1 cellular context compared by ENCODE assay signal in genomic region chr4:184472540-184473264, GRCh38.
TF ChIP-seq lines count a peak whose summit lies in the region.

No MANE protein-coding gene starts in this region.

TF ChIP-seq in HepG2, 621 proteins besides CTCF, POLR2A, EP300 and RAD21 (continued from another document and continues in another):
- TF ChIP-seq, protein P1, sequence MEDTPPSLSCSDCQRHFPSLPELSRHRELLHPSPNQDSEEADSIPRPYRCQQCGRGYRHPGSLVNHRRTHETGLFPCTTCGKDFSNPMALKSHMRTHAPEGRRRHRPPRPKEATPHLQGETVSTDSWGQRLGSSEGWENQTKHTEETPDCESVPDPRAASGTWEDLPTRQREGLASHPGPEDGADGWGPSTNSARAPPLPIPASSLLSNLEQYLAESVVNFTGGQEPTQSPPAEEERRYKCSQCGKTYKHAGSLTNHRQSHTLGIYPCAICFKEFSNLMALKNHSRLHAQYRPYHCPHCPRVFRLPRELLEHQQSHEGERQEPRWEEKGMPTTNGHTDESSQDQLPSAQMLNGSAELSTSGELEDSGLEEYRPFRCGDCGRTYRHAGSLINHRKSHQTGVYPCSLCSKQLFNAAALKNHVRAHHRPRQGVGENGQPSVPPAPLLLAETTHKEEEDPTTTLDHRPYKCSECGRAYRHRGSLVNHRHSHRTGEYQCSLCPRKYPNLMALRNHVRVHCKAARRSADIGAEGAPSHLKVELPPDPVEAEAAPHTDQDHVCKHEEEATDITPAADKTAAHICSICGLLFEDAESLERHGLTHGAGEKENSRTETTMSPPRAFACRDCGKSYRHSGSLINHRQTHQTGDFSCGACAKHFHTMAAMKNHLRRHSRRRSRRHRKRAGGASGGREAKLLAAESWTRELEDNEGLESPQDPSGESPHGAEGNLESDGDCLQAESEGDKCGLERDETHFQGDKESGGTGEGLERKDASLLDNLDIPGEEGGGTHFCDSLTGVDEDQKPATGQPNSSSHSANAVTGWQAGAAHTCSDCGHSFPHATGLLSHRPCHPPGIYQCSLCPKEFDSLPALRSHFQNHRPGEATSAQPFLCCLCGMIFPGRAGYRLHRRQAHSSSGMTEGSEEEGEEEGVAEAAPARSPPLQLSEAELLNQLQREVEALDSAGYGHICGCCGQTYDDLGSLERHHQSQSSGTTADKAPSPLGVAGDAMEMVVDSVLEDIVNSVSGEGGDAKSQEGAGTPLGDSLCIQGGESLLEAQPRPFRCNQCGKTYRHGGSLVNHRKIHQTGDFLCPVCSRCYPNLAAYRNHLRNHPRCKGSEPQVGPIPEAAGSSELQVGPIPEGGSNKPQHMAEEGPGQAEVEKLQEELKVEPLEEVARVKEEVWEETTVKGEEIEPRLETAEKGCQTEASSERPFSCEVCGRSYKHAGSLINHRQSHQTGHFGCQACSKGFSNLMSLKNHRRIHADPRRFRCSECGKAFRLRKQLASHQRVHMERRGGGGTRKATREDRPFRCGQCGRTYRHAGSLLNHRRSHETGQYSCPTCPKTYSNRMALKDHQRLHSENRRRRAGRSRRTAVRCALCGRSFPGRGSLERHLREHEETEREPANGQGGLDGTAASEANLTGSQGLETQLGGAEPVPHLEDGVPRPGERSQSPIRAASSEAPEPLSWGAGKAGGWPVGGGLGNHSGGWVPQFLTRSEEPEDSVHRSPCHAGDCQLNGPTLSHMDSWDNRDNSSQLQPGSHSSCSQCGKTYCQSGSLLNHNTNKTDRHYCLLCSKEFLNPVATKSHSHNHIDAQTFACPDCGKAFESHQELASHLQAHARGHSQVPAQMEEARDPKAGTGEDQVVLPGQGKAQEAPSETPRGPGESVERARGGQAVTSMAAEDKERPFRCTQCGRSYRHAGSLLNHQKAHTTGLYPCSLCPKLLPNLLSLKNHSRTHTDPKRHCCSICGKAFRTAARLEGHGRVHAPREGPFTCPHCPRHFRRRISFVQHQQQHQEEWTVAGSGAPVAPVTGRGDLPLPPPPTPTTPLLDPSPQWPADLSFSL (CRISPR knock-in tag; IDR thresholded peaks at IDR 0.05) = no peak
- TF ChIP-seq MAX (IDR thresholded peaks at IDR 0.05) = peak; percentile 49
- peak; percentile 39; the same call in 1 of the 2 replicates for TF ChIP-seq IRF2 (CRISPR knock-in tag; IDR thresholded peaks at IDR 0.05)
- TF ChIP-seq TAF15 (IDR thresholded peaks at IDR 0.05; ENCODE audit: low read depth, low read length, poor library complexity, severe bottlenecking) = no peak
- TF ChIP-seq BATF2 (CRISPR knock-in tag; IDR thresholded peaks at IDR 0.05) = no peak
- TF ChIP-seq BORCS8-MEF2B (CRISPR knock-in tag; IDR thresholded peaks at IDR 0.05) = peak; percentile 84; the same call in 1 of the 2 replicates
- TF ChIP-seq, protein P2, sequence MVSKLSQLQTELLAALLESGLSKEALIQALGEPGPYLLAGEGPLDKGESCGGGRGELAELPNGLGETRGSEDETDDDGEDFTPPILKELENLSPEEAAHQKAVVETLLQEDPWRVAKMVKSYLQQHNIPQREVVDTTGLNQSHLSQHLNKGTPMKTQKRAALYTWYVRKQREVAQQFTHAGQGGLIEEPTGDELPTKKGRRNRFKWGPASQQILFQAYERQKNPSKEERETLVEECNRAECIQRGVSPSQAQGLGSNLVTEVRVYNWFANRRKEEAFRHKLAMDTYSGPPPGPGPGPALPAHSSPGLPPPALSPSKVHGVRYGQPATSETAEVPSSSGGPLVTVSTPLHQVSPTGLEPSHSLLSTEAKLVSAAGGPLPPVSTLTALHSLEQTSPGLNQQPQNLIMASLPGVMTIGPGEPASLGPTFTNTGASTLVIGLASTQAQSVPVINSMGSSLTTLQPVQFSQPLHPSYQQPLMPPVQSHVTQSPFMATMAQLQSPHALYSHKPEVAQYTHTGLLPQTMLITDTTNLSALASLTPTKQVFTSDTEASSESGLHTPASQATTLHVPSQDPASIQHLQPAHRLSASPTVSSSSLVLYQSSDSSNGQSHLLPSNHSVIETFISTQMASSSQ (IDR thresholded peaks at IDR 0.05; ENCODE audit: low read depth) = no peak
- TF ChIP-seq, protein P2 (CRISPR knock-in tag; IDR thresholded peaks at IDR 0.05; ENCODE audit: borderline replicate concordance) = no peak
- no peak for TF ChIP-seq SMAD3 (CRISPR knock-in tag; IDR thresholded peaks at IDR 0.05)
- TF ChIP-seq, protein P3, sequence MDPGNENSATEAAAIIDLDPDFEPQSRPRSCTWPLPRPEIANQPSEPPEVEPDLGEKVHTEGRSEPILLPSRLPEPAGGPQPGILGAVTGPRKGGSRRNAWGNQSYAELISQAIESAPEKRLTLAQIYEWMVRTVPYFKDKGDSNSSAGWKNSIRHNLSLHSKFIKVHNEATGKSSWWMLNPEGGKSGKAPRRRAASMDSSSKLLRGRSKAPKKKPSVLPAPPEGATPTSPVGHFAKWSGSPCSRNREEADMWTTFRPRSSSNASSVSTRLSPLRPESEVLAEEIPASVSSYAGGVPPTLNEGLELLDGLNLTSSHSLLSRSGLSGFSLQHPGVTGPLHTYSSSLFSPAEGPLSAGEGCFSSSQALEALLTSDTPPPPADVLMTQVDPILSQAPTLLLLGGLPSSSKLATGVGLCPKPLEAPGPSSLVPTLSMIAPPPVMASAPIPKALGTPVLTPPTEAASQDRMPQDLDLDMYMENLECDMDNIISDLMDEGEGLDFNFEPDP (CRISPR knock-in tag; conservative IDR thresholded peaks at IDR 0.05) = no peak
- peak; percentile 34; the same call in 1 of the 2 replicates for TF ChIP-seq ZNF556 (CRISPR knock-in tag; IDR thresholded peaks at IDR 0.05; ENCODE audit: borderline replicate concordance)
- TF ChIP-seq ZHX1 (CRISPR knock-in tag; IDR thresholded peaks at IDR 0.05; ENCODE audit: low read depth) = peak; percentile 71
- TF ChIP-seq ZNF431 (CRISPR knock-in tag; IDR thresholded peaks at IDR 0.05; ENCODE audit: borderline replicate concordance, low read depth) = peak; percentile 40; the same call in 1 of the 2 replicates
- 0 out of 2 replicates have a peak, but pooled peaks have one; percentile 46 for TF ChIP-seq ZNF670 (CRISPR knock-in tag; IDR thresholded peaks at IDR 0.05; ENCODE audit: borderline replicate concordance)
- TF ChIP-seq ZNF180 (CRISPR knock-in tag; IDR thresholded peaks at IDR 0.05; ENCODE audit: borderline replicate concordance, low read depth) = no peak
- TF ChIP-seq PATZ1 (CRISPR knock-in tag; IDR thresholded peaks at IDR 0.05) = peak; percentile 96
- TF ChIP-seq GATAD2A (CRISPR knock-in tag; IDR thresholded peaks at IDR 0.05) = no peak; the same call in 1 of the 2 replicates
- TF ChIP-seq, protein P4, sequence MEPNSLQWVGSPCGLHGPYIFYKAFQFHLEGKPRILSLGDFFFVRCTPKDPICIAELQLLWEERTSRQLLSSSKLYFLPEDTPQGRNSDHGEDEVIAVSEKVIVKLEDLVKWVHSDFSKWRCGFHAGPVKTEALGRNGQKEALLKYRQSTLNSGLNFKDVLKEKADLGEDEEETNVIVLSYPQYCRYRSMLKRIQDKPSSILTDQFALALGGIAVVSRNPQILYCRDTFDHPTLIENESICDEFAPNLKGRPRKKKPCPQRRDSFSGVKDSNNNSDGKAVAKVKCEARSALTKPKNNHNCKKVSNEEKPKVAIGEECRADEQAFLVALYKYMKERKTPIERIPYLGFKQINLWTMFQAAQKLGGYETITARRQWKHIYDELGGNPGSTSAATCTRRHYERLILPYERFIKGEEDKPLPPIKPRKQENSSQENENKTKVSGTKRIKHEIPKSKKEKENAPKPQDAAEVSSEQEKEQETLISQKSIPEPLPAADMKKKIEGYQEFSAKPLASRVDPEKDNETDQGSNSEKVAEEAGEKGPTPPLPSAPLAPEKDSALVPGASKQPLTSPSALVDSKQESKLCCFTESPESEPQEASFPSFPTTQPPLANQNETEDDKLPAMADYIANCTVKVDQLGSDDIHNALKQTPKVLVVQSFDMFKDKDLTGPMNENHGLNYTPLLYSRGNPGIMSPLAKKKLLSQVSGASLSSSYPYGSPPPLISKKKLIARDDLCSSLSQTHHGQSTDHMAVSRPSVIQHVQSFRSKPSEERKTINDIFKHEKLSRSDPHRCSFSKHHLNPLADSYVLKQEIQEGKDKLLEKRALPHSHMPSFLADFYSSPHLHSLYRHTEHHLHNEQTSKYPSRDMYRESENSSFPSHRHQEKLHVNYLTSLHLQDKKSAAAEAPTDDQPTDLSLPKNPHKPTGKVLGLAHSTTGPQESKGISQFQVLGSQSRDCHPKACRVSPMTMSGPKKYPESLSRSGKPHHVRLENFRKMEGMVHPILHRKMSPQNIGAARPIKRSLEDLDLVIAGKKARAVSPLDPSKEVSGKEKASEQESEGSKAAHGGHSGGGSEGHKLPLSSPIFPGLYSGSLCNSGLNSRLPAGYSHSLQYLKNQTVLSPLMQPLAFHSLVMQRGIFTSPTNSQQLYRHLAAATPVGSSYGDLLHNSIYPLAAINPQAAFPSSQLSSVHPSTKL (CRISPR knock-in tag; IDR thresholded peaks at IDR 0.05) = peak; percentile 81
- TF ChIP-seq SNAPC2 (CRISPR knock-in tag; IDR thresholded peaks at IDR 0.05) = no peak
- TF ChIP-seq KAT2B (IDR thresholded peaks at IDR 0.05; ENCODE audit: borderline replicate concordance, low read depth, low read length) = no peak
- no peak for TF ChIP-seq ZSCAN29 (CRISPR knock-in tag; conservative IDR thresholded peaks at IDR 0.05)
- TF ChIP-seq PPARG (CRISPR knock-in tag; conservative IDR thresholded peaks at IDR 0.05) = no peak
- no peak for TF ChIP-seq TARDBP (CRISPR knock-in tag; IDR thresholded peaks at IDR 0.05)
- peak; percentile 54; the same call in 1 of the 2 replicates for TF ChIP-seq ZBTB7A (CRISPR knock-in tag; IDR thresholded peaks at IDR 0.05)
- no peak for TF ChIP-seq RAD51 (IDR thresholded peaks at IDR 0.05; ENCODE audit: borderline replicate concordance)
- no peak for TF ChIP-seq RARG (CRISPR knock-in tag; IDR thresholded peaks at IDR 0.05; ENCODE audit: low read depth)
- no peak for TF ChIP-seq ZNF20 (CRISPR knock-in tag; IDR thresholded peaks at IDR 0.05)
- TF ChIP-seq, protein P5, sequence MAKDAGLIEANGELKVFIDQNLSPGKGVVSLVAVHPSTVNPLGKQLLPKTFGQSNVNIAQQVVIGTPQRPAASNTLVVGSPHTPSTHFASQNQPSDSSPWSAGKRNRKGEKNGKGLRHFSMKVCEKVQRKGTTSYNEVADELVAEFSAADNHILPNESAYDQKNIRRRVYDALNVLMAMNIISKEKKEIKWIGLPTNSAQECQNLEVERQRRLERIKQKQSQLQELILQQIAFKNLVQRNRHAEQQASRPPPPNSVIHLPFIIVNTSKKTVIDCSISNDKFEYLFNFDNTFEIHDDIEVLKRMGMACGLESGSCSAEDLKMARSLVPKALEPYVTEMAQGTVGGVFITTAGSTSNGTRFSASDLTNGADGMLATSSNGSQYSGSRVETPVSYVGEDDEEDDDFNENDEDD (CRISPR knock-in tag; IDR thresholded peaks at IDR 0.05; ENCODE audit: borderline replicate concordance) = peak; percentile 34; the same call in 1 of the 2 replicates
- TF ChIP-seq HMG20B (CRISPR knock-in tag; conservative IDR thresholded peaks at IDR 0.05) = no peak
- no peak for TF ChIP-seq FOXP1 (IDR thresholded peaks at IDR 0.05)
- peak; percentile 35; the same call in 1 of the 2 replicates for TF ChIP-seq FOXP1 (CRISPR knock-in tag; IDR thresholded peaks at IDR 0.05)
- peak; percentile 81; the same call in 1 of the 3 replicates for TF ChIP-seq MXI1 (IDR thresholded peaks at IDR 0.05; ENCODE audit: borderline replicate concordance, low read depth, low read length)
- no peak; the same call in 1 of the 2 replicates for TF ChIP-seq ATF7-NPFF (CRISPR knock-in tag; IDR thresholded peaks at IDR 0.05; ENCODE audit: low read depth)
